29 cellular contexts compared by ENCODE assay signal in genomic region chr4:54632537-54632936, GRCh38. TPM values are rescaled to one million over a fixed set of nuclear protein-coding genes. Genes with fewer than 3 reads are reported as not detected.
"Had no signal": no experiment of that assay in that cellular context is flagged by ENCODE, and none has a peak within 500 bp of the region (broad histone marks: within the 10 kb centered on the region; RNA-seq: fewer than 3 reads in every experiment).

No MANE protein-coding gene starts in this region.

- H3K36me3 ChIP-seq: ascending aorta, cardiac muscle cell, colonic mucosa had no signal

- ATAC-seq: activated CD4-positive, alpha-beta T cell treated with anti-CD3 and anti-CD28 coated beads for 36 hours; activated CD4-positive, CD25-positive, alpha-beta regulatory T cell treated with anti-CD3 and anti-CD28 coated beads, Interleukin-2, amount 50 U/mL, for 24 hours; activated CD8-positive, alpha-beta memory T cell treated with anti-CD3 and anti-CD28 coated beads, Interleukin-2, amount 10 ng/mL, durations not matched to agents 7 days and 5 days; activated CD8-positive, alpha-beta T cell treated with anti-CD3 and anti-CD28 coated beads, Interleukin-2, amount 10 ng/mL, durations not matched to agents 7 days and 5 days; activated naive CD8-positive, alpha-beta T cell treated with anti-CD3 and anti-CD28 coated beads, Interleukin-2, amount 50 U/mL, for 24 hours had no signal

- H3K9me3 ChIP-seq: ascending aorta, colonic mucosa had no signal

- DNase-seq: activated CD4-positive, alpha-beta memory T cell treated with anti-CD3 and anti-CD28 coated beads, Interleukin-2, amount 10 ng/mL, durations not matched to agents 7 days and 5 days; activated CD4-positive, alpha-beta T cell treated with anti-CD3 and anti-CD28 coated beads for 1 hour; activated CD4-positive, alpha-beta T cell treated with anti-CD3 and anti-CD28 coated beads for 36 hours; activated CD4-positive, alpha-beta T cell treated with anti-CD3 and anti-CD28 coated beads for 48 hours; activated CD4-positive, alpha-beta T cell treated with anti-CD3 and anti-CD28 coated beads, Interleukin-2, amount 10 ng/mL, durations not matched to agents 7 days and 5 days; activated CD4-positive, alpha-beta T cell treated with anti-CD3 and anti-CD28 coated beads, Interleukin-2, amount 50 U/mL, for 48 hours; activated CD4-positive, CD25-positive, alpha-beta regulatory T cell; activated CD8-positive, alpha-beta memory T cell treated with anti-CD3 and anti-CD28 coated beads for 24 hours; activated CD8-positive, alpha-beta memory T cell treated with anti-CD3 and anti-CD28 coated beads, Interleukin-2, amount 10 ng/mL, durations not matched to agents 7 days and 5 days; activated CD8-positive, alpha-beta memory T cell treated with anti-CD3 and anti-CD28 coated beads, Interleukin-2, amount 50 U/mL, for 48 hours; activated CD8-positive, alpha-beta T cell treated with anti-CD3 and anti-CD28 coated beads, Interleukin-2, amount 10 ng/mL, durations not matched to agents 7 days and 5 days; activated effector memory CD4-positive, alpha-beta T cell treated with Interleukin-2 at 50 U/mL for 16 hours; activated naive CD4-positive, alpha-beta T cell treated with anti-CD3 and anti-CD28 coated beads, Interleukin-2, amount 10 ng/mL, durations not matched to agents 7 days and 5 days; activated naive CD4-positive, alpha-beta T cell treated with Interleukin-2 at 50 U/mL for 16 hours; activated naive CD8-positive, alpha-beta T cell treated with anti-CD3 and anti-CD28 coated beads, Interleukin-2, amount 10 ng/mL, durations not matched to agents 7 days and 5 days; activated naive CD8-positive, alpha-beta T cell treated with anti-CD3 and anti-CD28 coated beads, Interleukin-2, amount 50 U/mL, for 24 hours; activated T-cell treated with anti-CD3 and anti-CD28 coated beads, Interleukin-2, amount 50 U/mL, for 24 hours; activated T-cell treated with anti-CD3 and anti-CD28 coated beads, Interleukin-2, amount 50 U/mL, for 48 hours; amygdala; anterior cingulate cortex; caudate nucleus; cerebellar nuclear complex; colonic mucosa; T-helper 2 cell; T-helper 9 cell had no signal

- H3K27me3 ChIP-seq: ascending aorta, colonic mucosa had no signal

- H3K27ac ChIP-seq: ascending aorta, cardiac muscle cell, colonic mucosa, VCaP had no signal

- H3K4me3 ChIP-seq: ascending aorta, cardiac muscle cell, colonic mucosa had no signal

- H3K4me1 ChIP-seq: ascending aorta, colonic mucosa had no signal

RNA-seq across cellular contexts. Expression of gene KIT, which starts 25.2 kb away (rescaled TPM):
- total RNA-seq: activated CD4-positive, alpha-beta T cell treated with anti-CD3 and anti-CD28 coated beads for 36 hours; ascending aorta had no signal
